In genomic region chr9:126663661-126664072, GRCh38 we compare ENCODE assay signal across 16 cellular contexts. TPM values are rescaled to one million over a fixed set of nuclear protein-coding genes. Genes with fewer than 3 reads are reported as not detected.
DNase-seq lines count a peak whose midpoint lies in the region; ATAC-seq and TF ChIP-seq lines count a peak whose summit lies in the region.
"Had no signal": no experiment of that assay in that cellular context is flagged by ENCODE, and none has a peak within 500 bp of the region (broad histone marks: within the 10 kb centered on the region; RNA-seq: fewer than 3 reads in every experiment).

No MANE protein-coding gene starts in this region.

- peak overlapping the region; percentile 29 for H2BK15ac ChIP-seq in neuronal stem cell (ENCODE audit: low read length)

- H3K79me1 ChIP-seq in neuronal stem cell (ENCODE audit: low read depth, low read length), result no peaks in the 10 kb centered on the region

- TF ChIP-seq POLR2A in breast epithelium (IDR thresholded peaks at IDR 0.05), result no peak

- intact Hi-C loops in breast epithelium (cut with DNase I; ENCODE audit: low total_unique reads), result no loop called here

- H4K8ac ChIP-seq in neuronal stem cell (ENCODE audit: low read depth, low read length), result no peak overlapping the region

- H3K4ac ChIP-seq in neuronal stem cell (ENCODE audit: low read length), result no peak overlapping the region

- no peak overlapping the region for H2AFZ ChIP-seq in neuronal stem cell (ENCODE audit: low read length)

- no peak overlapping the region for H2BK5ac ChIP-seq in neuronal stem cell (ENCODE audit: low read length)

- H4K91ac ChIP-seq in neuronal stem cell (ENCODE audit: low read depth, low read length, poor library complexity), result no peak overlapping the region

- no peak for TF ChIP-seq CTCF in breast epithelium (IDR thresholded peaks at IDR 0.05)

- H2BK120ac ChIP-seq in neuronal stem cell (ENCODE audit: low read depth, low read length), result no peak overlapping the region

- peak overlapping the region; percentile 41 for H2BK12ac ChIP-seq in neuronal stem cell (ENCODE audit: low read length)

- no peak overlapping the region for H3K23ac ChIP-seq in neuronal stem cell (ENCODE audit: low read depth, low read length, poor library complexity)

- H3K4me3 ChIP-seq in breast epithelium (no peak overlapping the region), neuronal stem cell (ENCODE audit: low read length in 2 of 2) (no peak overlapping the region)
- H3K4me3 ChIP-seq: gastroesophageal sphincter, left lung had no signal

- peak overlapping the region; percentile 29 for H3K18ac ChIP-seq in neuronal stem cell (ENCODE audit: low read length)

- H3K27ac ChIP-seq in breast epithelium (peak overlapping the region; percentile 61 to 68), neuronal stem cell (replicated peaks; ENCODE audit: low read length) (no peak overlapping the region)
- H3K27ac ChIP-seq: gastroesophageal sphincter, left lung, neutrophil had no signal

- no peak overlapping the region for H3K9ac ChIP-seq in neuronal stem cell (ENCODE audit: low read depth, low read length, poor library complexity)

- H3K4me2 ChIP-seq in neuronal stem cell (ENCODE audit: insufficient read depth, low read length, poor library complexity, severe bottlenecking), result no peak overlapping the region

- H3K4me1 ChIP-seq in breast epithelium, result peaks cover 12 to 17% of the 10 kb centered on the region in 2 donors
- H3K4me1 ChIP-seq in neuronal stem cell (ENCODE audit: control insufficient read depth in 2 of 2, insufficient read depth in 1 of 2, low read depth in 1 of 2, low read length in 2 of 2), result peaks cover 22 to 30% of the 10 kb centered on the region in 2 donors

- H3K27me3 ChIP-seq in breast epithelium, result no peaks in the 10 kb centered on the region
- peaks cover 4 to 55% (median 23%) of the 10 kb centered on the region in 3 experiments for H3K27me3 ChIP-seq in neuronal stem cell (ENCODE audit: control insufficient read depth in 3 of 3, insufficient read depth in 3 of 3, low read depth in 1 of 3, low read length in 3 of 3)

- no CpG with 5 or more reads among the region's 7 CpGs for WGBS in neuronal stem cell (ENCODE audit: extremely low coverage in 2 of 2, insufficient read length in 2 of 2, insufficient replicate concordance in 1 of 2), 2 donors

- DNase-seq in DMS79 (lab: John Stamatoyannopoulos, UW), result peak; percentile 13
- DNase-seq in NCI-H1105 (lab: John Stamatoyannopoulos, UW), result peak; percentile 27
- no peak for DNase-seq in breast epithelium (ENCODE audit: low spot score in 2 of 2)
- DNase-seq in neuronal stem cell (ENCODE audit: low spot score), result no peak
- no peak for DNase-seq in EL
- no peak for DNase-seq in NCI-H2227 (lab: John Stamatoyannopoulos, UW; ENCODE audit: unreplicated experiment)
- DNase-seq: activated CD4-positive, alpha-beta T cell treated with anti-CD3 and anti-CD28 coated beads for 4 hours; activated CD8-positive, alpha-beta memory T cell treated with anti-CD3 and anti-CD28 coated beads, Interleukin-2, amount 50 U/mL, for 4 hours; activated effector memory CD4-positive, alpha-beta T cell treated with anti-CD3 and anti-CD28 coated beads, Interleukin-2, amount 50 U/mL, for 16 hours; HFFc6; left lung; NCI-H1436 had no signal

- H3K9me3 ChIP-seq in breast epithelium (no peaks in the 10 kb centered on the region), neuronal stem cell (replicated peaks in 1 of 2; ENCODE audit: control insufficient read depth in 2 of 2, insufficient read depth in 1 of 2, low read depth in 1 of 2, low read length in 2 of 2) (peaks cover 0 to 2% of the 10 kb centered on the region in 2 donors)
- H3K9me3 ChIP-seq: gastroesophageal sphincter, left lung, neutrophil had no signal

- H2AK5ac ChIP-seq in neuronal stem cell (ENCODE audit: low read depth, low read length), result peak overlapping the region; percentile 90

- no peak overlapping the region for H3K14ac ChIP-seq in neuronal stem cell (ENCODE audit: low read length)

- H3K36me3 ChIP-seq in breast epithelium (no peaks in the 10 kb centered on the region), neuronal stem cell (replicated peaks in 1 of 2; ENCODE audit: control insufficient read depth in 2 of 2, insufficient read depth in 2 of 2, low read length in 2 of 2) (no peaks in the 10 kb centered on the region)
- H3K36me3 ChIP-seq: gastroesophageal sphincter, left lung, neutrophil had no signal

- ATAC-seq in GM21423 (IDR thresholded peaks at IDR 0.05; ENCODE audit: unreplicated experiment), result no peak
- ATAC-seq: esophagus mucosa, gastroesophageal sphincter, left lung had no signal

RNA-seq across cellular contexts. Expression of gene LMX1B, which starts 49.9 kb away (rescaled TPM):
- total RNA-seq in breast epithelium, result 10 to 100 TPM in 1 of 3 donors, 1 to 10 TPM in 1, under 1 TPM in 1; 0.16 to 20.3 (median 9.2) TPM
- polyA plus RNA-seq in neuronal stem cell (2013, experiment 1 of 2), result 0.22 TPM
- 0.18 TPM for polyA plus RNA-seq in neuronal stem cell (2013, experiment 2 of 2)
- total RNA-seq: esophagus mucosa, HFFc6 had no signal

Comparison
In these comparisons a context has a peak if more than half of its experiments do, and no peak if none do; other contexts are left out.
1. DNase-seq: peak in DMS79 (single experiment) and NCI-H1105 (single experiment); none in breast epithelium (0 of 2), neuronal stem cell (single experiment), EL (single experiment) and NCI-H2227 (single experiment).